6 cellular contexts compared by ENCODE assay signal in the genomic region with DNA sequence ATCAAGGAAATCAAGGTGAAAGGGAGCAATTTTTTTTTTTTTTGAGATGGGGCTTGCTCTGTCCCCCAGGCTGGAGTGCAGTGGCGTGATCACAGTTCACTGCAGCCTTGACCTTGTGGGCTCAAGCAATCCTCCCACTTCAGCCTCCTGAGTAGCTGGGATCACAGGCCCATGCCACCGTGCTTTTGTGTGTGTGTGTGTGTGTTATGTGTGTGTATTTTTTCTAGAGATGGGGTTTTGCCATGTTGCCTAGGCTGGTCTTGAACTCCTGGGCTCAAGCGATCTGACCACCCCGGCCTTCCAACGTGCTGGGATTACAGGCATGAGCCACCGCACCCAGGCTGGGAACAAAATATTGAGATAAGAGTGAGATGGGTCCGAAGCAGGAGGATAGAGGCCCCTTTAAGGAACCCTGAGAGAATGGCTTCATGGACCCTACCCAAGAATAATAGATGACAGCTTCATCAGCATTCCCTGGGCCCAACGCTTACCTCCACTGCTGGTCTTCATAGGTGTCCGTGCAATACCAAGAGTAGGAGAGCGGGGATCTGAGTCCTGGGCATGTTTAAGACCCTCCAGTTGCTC. TPM values are rescaled to one million over a fixed set of nuclear protein-coding genes. Genes with fewer than 3 reads are reported as not detected.
DNase-seq lines count a peak whose midpoint lies in the region; ATAC-seq and TF ChIP-seq lines count a peak whose summit lies in the region.

No MANE protein-coding gene starts in this region.

- no peak overlapping the region for H3K27ac Mint-ChIP-seq in CD4-positive, alpha-beta T cell

- CTCF ChIA-PET in CD4-positive, alpha-beta T cell (lab: Charles Lee), result interaction anchor here (1.2 to 2.9 kb wide), 2 partner anchors 15 to 22 kb away, joined by 3 to 11 read pairs; no protein-coding TSS in a partner anchor
- CTCF ChIA-PET in OCI-LY7 (lab: Charles Lee; ENCODE audit: unreplicated experiment), result interaction anchor here (2.8 to 2.9 kb wide), 2 partner anchors 8 to 23 kb away, joined by 9 to 14 read pairs; partner anchors contain the start of genes GNB3 and SPSB2

- peaks cover 17% of the 10 kb centered on the region for H3K36me3 Mint-ChIP-seq in CD4-positive, alpha-beta T cell (ENCODE audit: low read depth)

- H3K4me3 ChIP-seq in OCI-LY7 (ENCODE audit: low read depth, low read length, poor library complexity, severe bottlenecking) (peak overlapping the region; percentile 93), iPS-11a (ENCODE audit: low read depth, low read length) (peak overlapping the region; percentile 99)

- H3K9me3 ChIP-seq in CD4-positive, alpha-beta T cell (ENCODE audit: control insufficient read depth, low read length), result no peaks in the 10 kb centered on the region
- H3K9me3 ChIP-seq in OCI-LY7 (ENCODE audit: low read length), result no peaks in the 10 kb centered on the region

- H3K4me1 Mint-ChIP-seq in CD4-positive, alpha-beta T cell (ENCODE audit: low read depth), result peaks cover 25% of the 10 kb centered on the region

- peaks cover 64% of the 10 kb centered on the region for H3K36me3 ChIP-seq in OCI-LY7 (ENCODE audit: insufficient read depth, low read length)

- H2AFZ ChIP-seq in OCI-LY7 (ENCODE audit: low read length), result no peak overlapping the region

- no peaks in the 10 kb centered on the region for H3K27me3 ChIP-seq in CD4-positive, alpha-beta T cell (ENCODE audit: control insufficient read depth, insufficient read depth, low read length)

- peaks cover 6% of the 10 kb centered on the region for H4K20me1 ChIP-seq in OCI-LY7 (ENCODE audit: insufficient read depth, low read length)

- no TSS peak for BruUV-seq in OCI-LY7 (replicated peaks; lab: Mats Ljungman, UMichigan)

- no peak for TF ChIP-seq CTCF in CD4-positive, alpha-beta T cell (IDR thresholded peaks at IDR 0.05)
- TF ChIP-seq CTCF in OCI-LY7 (conservative IDR thresholded peaks at IDR 0.05; ENCODE audit: low read length), result no peak

- no peaks in the 10 kb centered on the region for H3K9me3 Mint-ChIP-seq in CD4-positive, alpha-beta T cell

- POLR2A ChIA-PET in CD4-positive, alpha-beta T cell (lab: Charles Lee), result interaction anchor here (2.9 to 6.6 kb wide), 3 partner anchors 17 to 161 kb away, joined by 16 to 90 read pairs (median 43); partner anchors contain the start of genes GPR162, TPI1 and ZNF384
- POLR2A ChIA-PET in OCI-LY7 (lab: Charles Lee), result interaction anchor here (0.8 to 6.0 kb wide), 5 partner anchors 9 to 258 kb away, joined by 3 to 101 read pairs (median 4); partner anchors contain the start of genes GNB3 and TPI1

- peaks cover 35% of the 10 kb centered on the region for H3K4me1 ChIP-seq in OCI-LY7 (ENCODE audit: insufficient read depth, low read length, poor library complexity, severe bottlenecking)

- H3K27me3 Mint-ChIP-seq in CD4-positive, alpha-beta T cell, result no peaks in the 10 kb centered on the region

- peak overlapping the region; percentile 39 for H3K4me3 Mint-ChIP-seq in CD4-positive, alpha-beta T cell

- DNase-seq in CD4-positive, alpha-beta T cell, result no peak
- DNase-seq in OCI-LY7 (ENCODE audit: low spot score), result peak; percentile 25
- no peak for DNase-seq in activated effector memory CD4-positive, alpha-beta T cell treated with Interleukin-2 at 50 U/mL for 16 hours
- DNase-seq in EL, result no peak

- H3K9me2 ChIP-seq in OCI-LY7 (ENCODE audit: insufficient read depth, low read length), result no peaks in the 10 kb centered on the region

- H3K27ac ChIP-seq in CD4-positive, alpha-beta T cell (ENCODE audit: low read depth, low read length), result no peak overlapping the region
- peak overlapping the region; percentile 86 for H3K27ac ChIP-seq in OCI-LY7 (ENCODE audit: low read depth, low read length, poor library complexity, severe bottlenecking)

- intact Hi-C loops in CD4-positive, alpha-beta T cell (cut with DNase I, micrococcal nuclease), result loop anchor here (2.0 to 5.0 kb wide), 6 partner anchors 42 to 188 kb away; partner anchors contain the start of genes EMG1 (in 2 of the 2), PHB2 (in 2 of the 2), CD4 (in 1 of the 2) and ING4 (in 1 of the 2)
- intact Hi-C loops in OCI-LY7 (cut with micrococcal nuclease; ENCODE audit: unreplicated experiment), result loop anchor here (5.0 kb wide), 1 partner anchor 122 kb away; the partner anchor contains the start of genes EMG1 and PHB2

- ATAC-seq in CD4-positive, alpha-beta T cell (ENCODE audit: poor library complexity), result no peak
- no peak for ATAC-seq in HG03025 (IDR thresholded peaks at IDR 0.05; ENCODE audit: low FRiP score, unreplicated experiment)

- peak overlapping the region; percentile 73 for H3K4me2 ChIP-seq in OCI-LY7 (ENCODE audit: low read length)

- H3K79me2 ChIP-seq in OCI-LY7 (ENCODE audit: insufficient read depth, low read depth, low read length), result peaks cover 46% of the 10 kb centered on the region

RNA-seq across cellular contexts. Expression of gene CDCA3, which starts 1.0 kb away (rescaled TPM):
- under 1 TPM; 0.80 to 0.89 TPM for total RNA-seq in CD4-positive, alpha-beta T cell
- total RNA-seq in OCI-LY7 (2014; rRNA removed; shearing (Covaris generic)), result 160 and 222 TPM in 2 replicates
- total RNA-seq in OCI-LY7 (2022), result 151 and 161 TPM in 2 replicates

RNA-seq across cellular contexts. Expression of gene USP5, which starts 1.9 kb away (rescaled TPM):
- total RNA-seq in CD4-positive, alpha-beta T cell, result 10 to 100 TPM; 31.8 to 33.4 TPM
- total RNA-seq in OCI-LY7 (2014; rRNA removed; shearing (Covaris generic)), result 65.9 and 70.4 TPM in 2 replicates
- 112 and 129 TPM in 2 replicates for total RNA-seq in OCI-LY7 (2022)

RNA-seq across cellular contexts. Expression of gene GNB3, which starts 9.3 kb away (rescaled TPM):
- under 1 TPM; 0.75 to 0.85 TPM for total RNA-seq in CD4-positive, alpha-beta T cell
- 3.6 and 5.0 TPM in 2 replicates for total RNA-seq in OCI-LY7 (2014; rRNA removed; shearing (Covaris generic))
- 20.4 and 23.7 TPM in 2 replicates for total RNA-seq in OCI-LY7 (2022)

RNA-seq across cellular contexts. Expression of gene TPI1, which starts 17.3 kb away (rescaled TPM):
- total RNA-seq in CD4-positive, alpha-beta T cell, result 10 to 100 TPM; 46.8 to 48.7 TPM
- total RNA-seq in OCI-LY7 (2014; rRNA removed; shearing (Covaris generic)), result 596 and 608 TPM in 2 replicates
- total RNA-seq in OCI-LY7 (2022), result 519 and 801 TPM in 2 replicates

RNA-seq across cellular contexts. Expression of gene P3H3, which starts 21.9 kb away (rescaled TPM):
- total RNA-seq in CD4-positive, alpha-beta T cell, result 1 to 10 TPM; 2.5 to 4.1 TPM
- total RNA-seq in OCI-LY7 (2014; rRNA removed; shearing (Covaris generic)), result 0.54 and 1.0 TPM in 2 replicates
- 0.50 and 0.93 TPM in 2 replicates for total RNA-seq in OCI-LY7 (2022)

Comparison
In these comparisons a context has a peak if more than half of its experiments do, and no peak if none do; other contexts are left out.
1. RNA of gene CDCA3, which starts 1.0 kb away (total RNA-seq): 151 to 222 TPM in OCI-LY7; 0.80 to 0.89 TPM in CD4-positive, alpha-beta T cell; every median in the first group is over 10 times any median in the second.